Comparison of ENCODE assay signal across 21 cellular contexts in genomic region chr6:92906385-92906784, GRCh38.
"Had no signal": no experiment of that assay in that cellular context is flagged by ENCODE, and none has a peak within 500 bp of the region (broad histone marks: within the 10 kb centered on the region; RNA-seq: fewer than 3 reads in every experiment).

No MANE protein-coding gene starts in this region.

- H3K4me3 ChIP-seq: PC-9, Peyer's patch, SJCRH30 had no signal

- H3K9me3 ChIP-seq: Peyer's patch, SJCRH30 had no signal

- H3K27me3 ChIP-seq: Peyer's patch, SJCRH30 had no signal

- ATAC-seq: HepG2, Right ventricle myocardium inferior had no signal

- H3K4me1 ChIP-seq: Peyer's patch, SJCRH30 had no signal

- H3K27ac ChIP-seq: PC-9, Peyer's patch, SJCRH30 had no signal

- DNase-seq: IMR-90, Karpas-422, KG1, MM.1S, NCI-H1092 treated with DMSO at 0.1 percent for 48 hours, NCI-H1436 treated with DMSO at 0.1 percent for 48 hours, NCI-H1694, NCI-H187 treated with DMSO at 0.1 percent for 48 hours, NCI-H2029 treated with DMSO at 0.1 percent for 48 hours, NCI-H2171 treated with DMSO at 0.1 percent for 48 hours, NCI-H345, NCI-H446 treated with DMSO at 0.1 percent for 48 hours, NCI-H524, NCI-H526 treated with DMSO at 0.1 percent for 48 hours, NCI-H774, PC-9, Peyer's patch, SHP77 treated with DMSO at 0.1 percent for 48 hours had no signal

- H3K36me3 ChIP-seq: Peyer's patch, SJCRH30 had no signal

- H2AFZ ChIP-seq: PC-9 had no signal

- H3K4me2 ChIP-seq: PC-9 had no signal
